ENCODE assay signal across 28 cellular contexts in the genomic region with DNA sequence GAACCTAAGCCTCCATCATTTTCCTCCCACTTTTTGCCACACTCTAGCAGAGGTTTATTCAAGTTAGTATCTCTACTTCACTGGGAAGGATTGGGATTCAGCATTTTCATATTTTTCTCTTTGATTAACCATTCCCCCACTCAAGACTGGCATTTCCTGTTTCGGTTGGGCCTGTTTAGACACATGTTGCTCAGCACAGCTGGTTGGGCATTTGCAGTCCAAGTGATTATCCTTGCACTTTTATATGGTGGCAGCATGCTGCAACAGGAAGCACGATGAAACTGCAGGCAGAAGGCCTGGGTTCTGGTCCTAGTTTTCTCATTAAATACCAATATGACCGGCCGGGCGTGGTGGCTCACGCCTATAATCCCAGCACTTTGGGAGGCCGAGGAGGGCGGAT.
"Had no signal": no experiment of that assay in that cellular context is flagged by ENCODE, and none has a peak within 500 bp of the region (broad histone marks: within the 10 kb centered on the region; RNA-seq: fewer than 3 reads in every experiment).

No MANE protein-coding gene starts in this region.

- H3K27ac ChIP-seq: coronary artery, esophagus muscularis mucosa, left ventricle myocardium inferior, lower lobe of right lung, parathyroid adenoma, psoas muscle, right lobe of liver, spleen, tibial artery, upper lobe of left lung, vagina had no signal

- H2AFZ ChIP-seq: parathyroid adenoma had no signal

- DNase-seq: effector CD4-positive, alpha-beta T cell; endodermal cell; foreskin fibroblast; immature natural killer cell; kidney; left cardiac atrium; left ventricle myocardium inferior; lower lobe of right lung; mesenchymal stem cell; naive B cell; occipital lobe; psoas muscle; retina; right lobe of liver; spleen; stimulated activated CD4-positive, alpha-beta T cell treated with anti-CD3 and anti-CD28 coated beads, Interleukin-15, amount 100 ng/mL, for 24 hours; stimulated activated CD4-positive, alpha-beta T cell treated with anti-CD3 and anti-CD28 coated beads, Interleukin-1b, Interleukin-23, amount 100 ng/mL, for 48 hours; stimulated activated CD4-positive, alpha-beta T cell treated with anti-CD3 and anti-CD28 coated beads, Interleukin-4, amount 100 ng/mL, for 24 hours; tibial artery; upper lobe of left lung had no signal

- ATAC-seq: left cardiac atrium; lower lobe of right lung; psoas muscle; right lobe of liver; stimulated activated memory B cell treated with anti-CD40 and anti-IgM and Interleukin-4, amounts not matched to agents 10 μg/mL and 1 μg/mL and 100 μg/mL, for 72 hours had no signal

- H3K79me2 ChIP-seq: parathyroid adenoma had no signal

- H3K36me3 ChIP-seq: esophagus muscularis mucosa, left ventricle myocardium inferior, lower lobe of right lung, right lobe of liver, spleen, tibial artery, upper lobe of left lung, vagina had no signal

- H3K27me3 ChIP-seq: esophagus muscularis mucosa, right lobe of liver, tibial artery, upper lobe of left lung, vagina had no signal

- H3K4me1 Mint-ChIP-seq: immature natural killer cell, nephron had no signal

- H3K36me3 Mint-ChIP-seq: immature natural killer cell; naive B cell; stimulated activated memory B cell treated with anti-CD40 and anti-IgM and Interleukin-4, amounts not matched to agents 10 μg/mL and 1 μg/mL and 100 μg/mL, for 72 hours had no signal

- H3K4me3 Mint-ChIP-seq: endodermal cell; immature natural killer cell; naive B cell; nephron; stimulated activated memory B cell treated with anti-CD40 and anti-IgM and Interleukin-4, amounts not matched to agents 10 μg/mL and 1 μg/mL and 100 μg/mL, for 72 hours; stimulated activated naive CD8-positive, alpha-beta T cell treated with anti-CD3 and anti-CD28 coated beads, Interleukin-15, Interleukin-2, amounts not matched to agents 100 ng/mL and 50 ng/mL, for 24 hours had no signal

- H3K9me3 ChIP-seq: esophagus muscularis mucosa, left ventricle myocardium inferior, lower lobe of right lung, psoas muscle, right lobe of liver, spleen, tibial artery, upper lobe of left lung, vagina had no signal

- H3K27ac Mint-ChIP-seq: endodermal cell; immature natural killer cell; nephron; stimulated activated memory B cell treated with anti-CD40 and anti-IgM and Interleukin-4, amounts not matched to agents 10 μg/mL and 1 μg/mL and 100 μg/mL, for 72 hours; stimulated activated naive CD8-positive, alpha-beta T cell treated with anti-CD3 and anti-CD28 coated beads, Interleukin-15, Interleukin-2, amounts not matched to agents 100 ng/mL and 50 ng/mL, for 24 hours had no signal

- H3K27me3 Mint-ChIP-seq: naive B cell; stimulated activated memory B cell treated with anti-CD40 and anti-IgM and Interleukin-4, amounts not matched to agents 10 μg/mL and 1 μg/mL and 100 μg/mL, for 72 hours had no signal

- H3K4me3 ChIP-seq: coronary artery, esophagus muscularis mucosa, left ventricle myocardium inferior, lower lobe of right lung, psoas muscle, right lobe of liver, spleen, tibial artery, upper lobe of left lung, vagina had no signal

- H3K4me1 ChIP-seq: esophagus muscularis mucosa, left ventricle myocardium inferior, lower lobe of right lung, parathyroid adenoma, psoas muscle, right lobe of liver, tibial artery, upper lobe of left lung, vagina had no signal

- H3K9ac ChIP-seq: parathyroid adenoma had no signal

- FAIRE-seq: endothelial cell of umbilical vein, kidney had no signal

- H3K9me3 Mint-ChIP-seq: immature natural killer cell; naive B cell; nephron; stimulated activated memory B cell treated with anti-CD40 and anti-IgM and Interleukin-4, amounts not matched to agents 10 μg/mL and 1 μg/mL and 100 μg/mL, for 72 hours; stimulated activated naive CD8-positive, alpha-beta T cell treated with anti-CD3 and anti-CD28 coated beads, Interleukin-15, Interleukin-2, amounts not matched to agents 100 ng/mL and 50 ng/mL, for 24 hours had no signal
